ENCODE assay signal across 16 cellular contexts in genomic region chr2:39409697-39410389, GRCh38. TPM values are rescaled to one million over a fixed set of nuclear protein-coding genes. Genes with fewer than 3 reads are reported as not detected.
DNase-seq lines count a peak whose midpoint lies in the region; ATAC-seq and TF ChIP-seq lines count a peak whose summit lies in the region.
"Had no signal": no experiment of that assay in that cellular context is flagged by ENCODE, and none has a peak within 500 bp of the region (broad histone marks: within the 10 kb centered on the region; RNA-seq: fewer than 3 reads in every experiment).

No MANE protein-coding gene starts in this region.

- no peak overlapping the region for H3K4me3 ChIP-seq in DOHH2 (ENCODE audit: low read length)
- H3K4me3 ChIP-seq in IMR-90 (ENCODE audit: insufficient read depth, low read depth, low read length) = no peak overlapping the region
- no peak overlapping the region for H3K4me3 ChIP-seq in brain microvascular endothelial cell (ENCODE audit: low read depth, low read length)

- peak overlapping the region; percentile 63 for H4K91ac ChIP-seq in IMR-90 (ENCODE audit: insufficient read depth, low read depth, low read length)

- in situ Hi-C loops in IMR-90 (cut with MboI; ENCODE audit: low sequenced_read_pairs) (no loop called here), brain microvascular endothelial cell (cut with HindIII; ENCODE audit: low pct_ligation_motif_present, low sequenced_read_pairs) (no loop called here)

- peak overlapping the region; percentile 74; the same call in 1 of the 2 replicates for H2AK5ac ChIP-seq in IMR-90 (ENCODE audit: low read depth, low read length)

- POLR2A ChIA-PET in IMR-90 (lab: Charles Lee; ENCODE audit: unreplicated experiment) = no interaction called here

- H3K4me3 Mint-ChIP-seq in osteocyte (ENCODE audit: unreplicated experiment) = no peak overlapping the region
- H3K4me3 Mint-ChIP-seq: activated CD8-positive, alpha-beta T cell treated with anti-CD3 and anti-CD28 coated beads for 36 hours; activated naive CD8-positive, alpha-beta T cell treated with anti-CD3 and anti-CD28 coated beads, Interleukin-2, amount 50 U/mL, for 24 hours; activated T-cell treated with anti-CD3 and anti-CD28 coated beads, Interleukin-2, amount 50 U/mL, for 4 hours; T-cell had no signal

- dilution Hi-C loops in IMR-90 (cut with HindIII; ENCODE audit: low sequenced_read_pairs, unreplicated experiment) = no loop called here

- TF ChIP-seq POLR2A in IMR-90 (IDR thresholded peaks at IDR 0.05; ENCODE audit: low read depth, low read length) = no peak

- no peak for TF ChIP-seq RAD21 in IMR-90 (IDR thresholded peaks at IDR 0.05; ENCODE audit: low read length)

- peak overlapping the region; percentile 81 for H3K14ac ChIP-seq in IMR-90 (replicated peaks; ENCODE audit: low read depth, low read length)

- no CpG with 5 or more reads among the region's 3 CpGs for WGBS in IMR-90 (ENCODE audit: extremely low coverage in 2 of 2, insufficient read length in 1 of 2), 2 experiments

- peak overlapping the region in 1 of 2 experiments; percentile 37; a peak in 3 of 4 replicates for H4K8ac ChIP-seq in IMR-90 (ENCODE audit: low read depth in 2 of 2, low read length in 2 of 2)

- no peak overlapping the region for H3K27ac ChIP-seq in DOHH2 (ENCODE audit: low read depth, low read length)
- H3K27ac ChIP-seq in IMR-90 (ENCODE audit: insufficient read depth, low read length) = peak overlapping the region; percentile 77; the same call in 1 of the 2 replicates
- peak overlapping the region; percentile 88 for H3K27ac ChIP-seq in brain microvascular endothelial cell

- peaks cover 9 to 68% of the 10 kb centered on the region in 2 experiments; a peak in 3 of 4 replicates for H3K79me1 ChIP-seq in IMR-90 (ENCODE audit: low read depth in 1 of 2, low read length in 2 of 2)

- no peaks in the 10 kb centered on the region for H3K27me3 ChIP-seq in DOHH2 (ENCODE audit: control insufficient read depth, low read length)
- no peaks in the 10 kb centered on the region for H3K27me3 ChIP-seq in IMR-90 (ENCODE audit: control insufficient read depth, insufficient read depth, low read length)
- no peaks in the 10 kb centered on the region for H3K27me3 ChIP-seq in brain microvascular endothelial cell (replicated peaks)

- H3K9ac ChIP-seq in IMR-90 (ENCODE audit: low read depth, low read length) = peak overlapping the region; percentile 45; the same call in 1 of the 2 replicates

- no peaks in the 10 kb centered on the region for H3K9me3 Mint-ChIP-seq in osteocyte (ENCODE audit: unreplicated experiment)
- H3K9me3 Mint-ChIP-seq: activated CD8-positive, alpha-beta T cell treated with anti-CD3 and anti-CD28 coated beads for 36 hours; activated naive CD8-positive, alpha-beta T cell treated with anti-CD3 and anti-CD28 coated beads, Interleukin-2, amount 50 U/mL, for 24 hours; activated T-cell treated with anti-CD3 and anti-CD28 coated beads, Interleukin-2, amount 50 U/mL, for 4 hours; T-cell had no signal

- no peaks in the 10 kb centered on the region for H3K9me2 ChIP-seq in DOHH2 (replicated peaks; ENCODE audit: control insufficient read depth, low read length)

- peaks cover 16% of the 10 kb centered on the region for H3K9me1 ChIP-seq in IMR-90 (ENCODE audit: insufficient read depth, low read length)

- peak overlapping the region; percentile 60; the same call in 1 of the 2 replicates for H2BK120ac ChIP-seq in IMR-90 (ENCODE audit: low read depth, low read length)

- peaks cover 80% of the 10 kb centered on the region for H3K4me1 ChIP-seq in DOHH2 (ENCODE audit: control insufficient read depth, low read length)
- H3K4me1 ChIP-seq in IMR-90 (ENCODE audit: control insufficient read depth, insufficient read depth, low read length) = peaks cover 26% of the 10 kb centered on the region

- H2BK5ac ChIP-seq in IMR-90 (ENCODE audit: low read depth, low read length, poor library complexity, severe bottlenecking) = peak overlapping the region; percentile 98

- peaks cover under 1% of the 10 kb centered on the region; the same call in 1 of the 2 replicates for H3F3A ChIP-seq in DOHH2 (ENCODE audit: control insufficient read depth, insufficient read depth)

- no peaks in the 10 kb centered on the region for H3K36me3 Mint-ChIP-seq in osteocyte (ENCODE audit: unreplicated experiment)
- H3K36me3 Mint-ChIP-seq: T-cell had no signal

- peak overlapping the region; percentile 92; the same call in 1 of the 2 replicates for H3K18ac ChIP-seq in IMR-90 (ENCODE audit: low read depth, low read length)

- H3K4ac ChIP-seq in IMR-90 (ENCODE audit: low read depth, low read length) = peak overlapping the region; percentile 75; the same call in 1 of the 2 replicates

- ATAC-seq in IMR-90 (ENCODE audit: low read depth) (no peak), GM21825 (IDR thresholded peaks at IDR 0.05; ENCODE audit: unreplicated experiment) (no peak)
- ATAC-seq: activated CD8-positive, alpha-beta T cell treated with anti-CD3 and anti-CD28 coated beads for 36 hours; activated naive CD8-positive, alpha-beta T cell treated with anti-CD3 and anti-CD28 coated beads, Interleukin-2, amount 50 U/mL, for 24 hours; activated T-cell treated with anti-CD3 and anti-CD28 coated beads, Interleukin-2, amount 50 U/mL, for 4 hours; T-cell had no signal

- H3K23ac ChIP-seq in IMR-90 (ENCODE audit: low read depth, low read length) = peak overlapping the region; percentile 72

- DNase-seq in IMR-90 = peak; percentile 15
- peak; percentile 29 for DNase-seq in brain microvascular endothelial cell
- no peak for DNase-seq in osteocyte (ENCODE audit: extremely low spot score, unreplicated experiment)
- DNase-seq in NCI-H774 (lab: John Stamatoyannopoulos, UW) = no peak
- no peak for DNase-seq in superior temporal gyrus (ENCODE audit: extremely low spot score)
- DNase-seq: activated CD8-positive, alpha-beta T cell treated with anti-CD3 and anti-CD28 coated beads for 36 hours; activated naive CD8-positive, alpha-beta T cell treated with anti-CD3 and anti-CD28 coated beads, Interleukin-2, amount 50 U/mL, for 24 hours; activated T-cell treated with anti-CD3 and anti-CD28 coated beads, Interleukin-2, amount 50 U/mL, for 4 hours; head of caudate nucleus; Karpas-422; NCI-H1105 treated with DMSO at 0.1 percent for 48 hours; NCI-H2171 treated with DMSO at 0.1 percent for 48 hours; NCI-H748 treated with DMSO at 0.1 percent for 48 hours; T-cell had no signal

- no peaks in the 10 kb centered on the region for H3K27me3 Mint-ChIP-seq in osteocyte (ENCODE audit: unreplicated experiment)
- H3K27me3 Mint-ChIP-seq: activated CD8-positive, alpha-beta T cell treated with anti-CD3 and anti-CD28 coated beads for 36 hours; activated naive CD8-positive, alpha-beta T cell treated with anti-CD3 and anti-CD28 coated beads, Interleukin-2, amount 50 U/mL, for 24 hours; T-cell had no signal

- H2AK9ac ChIP-seq in IMR-90 (replicated peaks; ENCODE audit: low read depth, low read length, poor library complexity) = no peak overlapping the region

- no TSS peak for BruUV-seq in IMR-90 (replicated peaks; lab: Mats Ljungman, UMichigan)

- CTCF ChIA-PET in IMR-90 (lab: Yijun Ruan, JAX) = no interaction called here

- H2BK20ac ChIP-seq in IMR-90 (ENCODE audit: low read depth, low read length) = peak overlapping the region; percentile 68; the same call in 1 of the 2 replicates

- no peak overlapping the region for H2AFZ ChIP-seq in IMR-90 (replicated peaks; ENCODE audit: low read length, poor library complexity)

- H2BK15ac ChIP-seq in IMR-90 (ENCODE audit: low read depth, low read length) = peak overlapping the region; percentile 94; the same call in 2 of the 3 replicates

- TF ChIP-seq CTCF in DOHH2 (IDR thresholded peaks at IDR 0.05; ENCODE audit: low read depth, low read length, poor library complexity, severe bottlenecking) = no peak
- TF ChIP-seq CTCF in IMR-90 (conservative IDR thresholded peaks at IDR 0.05; ENCODE audit: low read depth, low read length) = no peak
- no peak for TF ChIP-seq CTCF in brain microvascular endothelial cell (IDR thresholded peaks at IDR 0.05; ENCODE audit: low read depth, low read length, missing control alignments)
- no peak for TF ChIP-seq CTCF in osteocyte (IDR thresholded peaks at IDR 0.05)

- H3K4me2 ChIP-seq in DOHH2 (ENCODE audit: low read length) (peak overlapping the region; percentile 51), IMR-90 (ENCODE audit: low read depth, low read length) (peak overlapping the region; percentile 65; the same call in 1 of the 2 replicates)

- H3K79me2 ChIP-seq in DOHH2 (ENCODE audit: control insufficient read depth, low read length) = peaks cover 83% of the 10 kb centered on the region

- H3K56ac ChIP-seq in IMR-90 (ENCODE audit: extremely low read depth, insufficient read depth, low read length) = no peak overlapping the region

- H3K9me3 ChIP-seq in DOHH2 (ENCODE audit: control insufficient read depth, insufficient read depth, low read length) = no peaks in the 10 kb centered on the region
- H3K9me3 ChIP-seq in IMR-90 (ENCODE audit: control insufficient read depth, insufficient read depth, low read length) = no peaks in the 10 kb centered on the region

- H3K36me3 ChIP-seq in DOHH2 (ENCODE audit: control insufficient read depth, low read length) (no peaks in the 10 kb centered on the region), IMR-90 (ENCODE audit: control insufficient read depth, insufficient read depth, low read length) (no peaks in the 10 kb centered on the region), brain microvascular endothelial cell (replicated peaks) (no peaks in the 10 kb centered on the region)

- intact Hi-C loops in IMR-90 (cut with micrococcal nuclease) = no loop called here

- H4K20me1 ChIP-seq in DOHH2 (ENCODE audit: control insufficient read depth, insufficient read depth, low read depth, low read length) (no peaks in the 10 kb centered on the region), IMR-90 (ENCODE audit: insufficient read depth, low read length) (peaks cover 52% of the 10 kb centered on the region)

- H4K5ac ChIP-seq in IMR-90 (ENCODE audit: low read depth, low read length) = peak overlapping the region; percentile 6; the same call in 1 of the 2 replicates

- H3K4me1 Mint-ChIP-seq in osteocyte (ENCODE audit: unreplicated experiment) = peaks cover 80% of the 10 kb centered on the region

- H3K27ac Mint-ChIP-seq in osteocyte (ENCODE audit: unreplicated experiment) = peak overlapping the region; percentile 52
- H3K27ac Mint-ChIP-seq: activated CD8-positive, alpha-beta T cell treated with anti-CD3 and anti-CD28 coated beads for 36 hours; activated naive CD8-positive, alpha-beta T cell treated with anti-CD3 and anti-CD28 coated beads, Interleukin-2, amount 50 U/mL, for 24 hours; T-cell had no signal

TF ChIP-seq in IMR-90, 13 proteins besides CTCF, POLR2A, EP300 and RAD21 (continues in another document):
- TF ChIP-seq CHD1 (IDR thresholded peaks at IDR 0.05; ENCODE audit: low read depth, low read length) (no peak), MAFK (IDR thresholded peaks at IDR 0.05; ENCODE audit: low read depth, low read length) (no peak), CEBPB (IDR thresholded peaks at IDR 0.05; ENCODE audit: low read depth, low read length) (peak; percentile 63), BHLHE40 (IDR thresholded peaks at IDR 0.05; ENCODE audit: low read depth, low read length) (no peak)

RNA-seq across cellular contexts. Expression of gene MAP4K3, which starts 27.2 kb away (rescaled TPM):
- total RNA-seq in IMR-90 (2012; rRNA removed) = 32.6 and 48.3 TPM in 2 replicates
- polyA plus RNA-seq in IMR-90 (2012; rRNA removed) = 12.2 and 13.2 TPM in 2 replicates
- polyA plus RNA-seq in IMR-90 (2012; cell fraction: cytosol; rRNA removed) = 2.0 and 2.7 TPM in 2 replicates
- 5.4 and 33.0 TPM in 2 replicates for polyA plus RNA-seq in IMR-90 (2012; cell fraction: nucleus; rRNA removed; ENCODE audit: low replicate concordance)
- 35.0 and 47.9 TPM in 2 replicates for total RNA-seq in osteocyte

Comparison
In these comparisons a context has a peak if more than half of its experiments do, and no peak if none do; other contexts are left out.
1. DNase-seq: peak in IMR-90 (single experiment) and brain microvascular endothelial cell (single experiment); none in osteocyte (single experiment), NCI-H774 (single experiment) and superior temporal gyrus (single experiment).